14 cellular contexts compared by ENCODE assay signal in genomic region chr5:9543266-9543925, GRCh38. TPM values are rescaled to one million over a fixed set of nuclear protein-coding genes. Genes with fewer than 3 reads are reported as not detected.
DNase-seq lines count a peak whose midpoint lies in the region; ATAC-seq and TF ChIP-seq lines count a peak whose summit lies in the region.
"Had no signal": no experiment of that assay in that cellular context is flagged by ENCODE, and none has a peak within 500 bp of the region (broad histone marks: within the 10 kb centered on the region; RNA-seq: fewer than 3 reads in every experiment).

No MANE protein-coding gene starts in this region.

- H3K27me3 ChIP-seq in cardiac muscle cell (no peaks in the 10 kb centered on the region), endodermal cell (ENCODE audit: control insufficient read depth, insufficient read depth, low read length, poor library complexity, severe bottlenecking) (no peaks in the 10 kb centered on the region), neural cell (ENCODE audit: insufficient read depth, low read depth, low read length) (no peaks in the 10 kb centered on the region)

- TF ChIP-seq CTCF in cardiac muscle cell (IDR thresholded peaks at IDR 0.05; ENCODE audit: low read depth, low read length), result no peak
- TF ChIP-seq CTCF in endodermal cell (conservative IDR thresholded peaks at IDR 0.05), result no peak
- no peak for TF ChIP-seq CTCF in neural cell (IDR thresholded peaks at IDR 0.05; ENCODE audit: poor library complexity, severe bottlenecking)

- H3K27ac ChIP-seq in cardiac muscle cell (peak overlapping the region; percentile 40), endodermal cell (ENCODE audit: low read depth, low read length) (no peak overlapping the region), neural cell (ENCODE audit: low read length) (no peak overlapping the region), urinary bladder (ENCODE audit: low read depth) (peak overlapping the region; percentile 39)
- H3K27ac ChIP-seq: psoas muscle had no signal

- H3K4me1 ChIP-seq in cardiac muscle cell (ENCODE audit: low read depth) (peaks cover 11% of the 10 kb centered on the region), endodermal cell (ENCODE audit: control insufficient read depth, insufficient read depth, low read length) (peaks cover 3% of the 10 kb centered on the region), urinary bladder (ENCODE audit: insufficient read depth) (no peaks in the 10 kb centered on the region)

- intact Hi-C loops in left cardiac atrium (cut with DNase I), result loop anchor here in 1 of 2 donors (10.0 kb wide), 1 partner anchor 189 kb away; no protein-coding TSS in a partner anchor

- no peaks in the 10 kb centered on the region for H3K9me3 Mint-ChIP-seq in endodermal cell
- H3K9me3 Mint-ChIP-seq: H9 had no signal

- H3K79me2 ChIP-seq in neural cell (replicated peaks; ENCODE audit: insufficient read depth, low read length), result peaks cover 10% of the 10 kb centered on the region

- H2AFZ ChIP-seq in neural cell (ENCODE audit: low read depth, low read length), result no peak overlapping the region

- DNase-seq in cardiac muscle cell (ENCODE audit: low read depth in 1 of 2, low spot score in 1 of 2) (no peak), left cardiac atrium (no peak), endodermal cell (no peak), NCI-H524 treated with DMSO at 0.1 percent for 48 hours (lab: John Stamatoyannopoulos, UW) (no peak)
- DNase-seq in stimulated activated naive CD4-positive, alpha-beta T cell treated with Interleukin-2 at 50 U/mL for 16 hours (lab: John Stamatoyannopoulos, UW), result no peak
- DNase-seq: DMS53, H9, left lung, NCI-H146, psoas muscle had no signal

- H3K9me3 ChIP-seq in cardiac muscle cell (ENCODE audit: low read depth), result no peaks in the 10 kb centered on the region
- no peaks in the 10 kb centered on the region for H3K9me3 ChIP-seq in endodermal cell (ENCODE audit: control insufficient read depth, low read length)
- H3K9me3 ChIP-seq in neural cell (ENCODE audit: low read length), result no peaks in the 10 kb centered on the region
- H3K9me3 ChIP-seq: gastroesophageal sphincter, left lung, psoas muscle had no signal

- H3K36me3 Mint-ChIP-seq in endodermal cell (ENCODE audit: low read depth), result peaks cover 10% of the 10 kb centered on the region

- H3K36me3 ChIP-seq in cardiac muscle cell, result no peaks in the 10 kb centered on the region
- peaks cover 57% of the 10 kb centered on the region for H3K36me3 ChIP-seq in endodermal cell (ENCODE audit: control insufficient read depth, insufficient read depth, low read length)
- no peaks in the 10 kb centered on the region for H3K36me3 ChIP-seq in neural cell (ENCODE audit: insufficient read depth, low read length)
- H3K36me3 ChIP-seq in urinary bladder (ENCODE audit: insufficient read depth), result no peaks in the 10 kb centered on the region
- H3K36me3 ChIP-seq: gastroesophageal sphincter, left lung had no signal

- no peaks in the 10 kb centered on the region for H3K27me3 Mint-ChIP-seq in endodermal cell (ENCODE audit: insufficient read depth)

- H3K4me1 Mint-ChIP-seq in endodermal cell, result peaks cover 19% of the 10 kb centered on the region

- peak overlapping the region; percentile 90 for H3K4me3 Mint-ChIP-seq in endodermal cell

- TF ChIP-seq EP300 in neural cell (conservative IDR thresholded peaks at IDR 0.05; ENCODE audit: poor library complexity, severe bottlenecking), result no peak

- no peak for TF ChIP-seq RAD21 in neural cell (conservative IDR thresholded peaks at IDR 0.05)

- ATAC-seq in left cardiac atrium, result no peak
- ATAC-seq in GM18868 (IDR thresholded peaks at IDR 0.05; ENCODE audit: unreplicated experiment), result no peak
- ATAC-seq: gastroesophageal sphincter, left lung had no signal

- peaks cover 3% of the 10 kb centered on the region for H3F3A ChIP-seq in neural cell (ENCODE audit: insufficient read depth, low read length, poor library complexity, severe bottlenecking)

- no peaks in the 10 kb centered on the region for H4K20me1 ChIP-seq in neural cell (ENCODE audit: insufficient read depth)

- no peaks in the 10 kb centered on the region for H3K9me2 ChIP-seq in neural cell (ENCODE audit: insufficient read depth, low read length)

- no peak overlapping the region for H3K4me2 ChIP-seq in neural cell (ENCODE audit: low read length)

- H3K27ac Mint-ChIP-seq in endodermal cell, result no peak overlapping the region
- H3K27ac Mint-ChIP-seq: H9 had no signal

- H3K9ac ChIP-seq in endodermal cell (ENCODE audit: extremely low read depth, low read length, poor library complexity, severe bottlenecking), result peak overlapping the region; percentile 93
- no peak overlapping the region for H3K9ac ChIP-seq in neural cell (ENCODE audit: low read length)

- WGBS in endodermal cell (ENCODE audit: insufficient coverage in 1 of 2, insufficient read length in 1 of 2), 2 experiments, result 80 to 86% methylated on average over 9 to 10 of the region's 10 CpGs
- WGBS in urinary bladder, result 22% methylated on average over 10 of the region's 10 CpGs

- H3K4me3 ChIP-seq in cardiac muscle cell, result peak overlapping the region; percentile 96
- peak overlapping the region; percentile 100 for H3K4me3 ChIP-seq in endodermal cell (ENCODE audit: low read length)
- peak overlapping the region; percentile 88 for H3K4me3 ChIP-seq in neural cell (ENCODE audit: low read length)
- no peak overlapping the region for H3K4me3 ChIP-seq in urinary bladder (ENCODE audit: low read depth, low read length)

TF ChIP-seq in neural cell, 6 proteins besides CTCF, POLR2A, EP300 and RAD21:
- no peak for TF ChIP-seq TAF1 (IDR thresholded peaks at IDR 0.05; ENCODE audit: low read depth)
- no peak for TF ChIP-seq POLR2AphosphoS5 (IDR thresholded peaks at IDR 0.05)
- TF ChIP-seq MXI1 (conservative IDR thresholded peaks at IDR 0.05; ENCODE audit: poor library complexity, severe bottlenecking), result no peak
- TF ChIP-seq, protein P1, sequence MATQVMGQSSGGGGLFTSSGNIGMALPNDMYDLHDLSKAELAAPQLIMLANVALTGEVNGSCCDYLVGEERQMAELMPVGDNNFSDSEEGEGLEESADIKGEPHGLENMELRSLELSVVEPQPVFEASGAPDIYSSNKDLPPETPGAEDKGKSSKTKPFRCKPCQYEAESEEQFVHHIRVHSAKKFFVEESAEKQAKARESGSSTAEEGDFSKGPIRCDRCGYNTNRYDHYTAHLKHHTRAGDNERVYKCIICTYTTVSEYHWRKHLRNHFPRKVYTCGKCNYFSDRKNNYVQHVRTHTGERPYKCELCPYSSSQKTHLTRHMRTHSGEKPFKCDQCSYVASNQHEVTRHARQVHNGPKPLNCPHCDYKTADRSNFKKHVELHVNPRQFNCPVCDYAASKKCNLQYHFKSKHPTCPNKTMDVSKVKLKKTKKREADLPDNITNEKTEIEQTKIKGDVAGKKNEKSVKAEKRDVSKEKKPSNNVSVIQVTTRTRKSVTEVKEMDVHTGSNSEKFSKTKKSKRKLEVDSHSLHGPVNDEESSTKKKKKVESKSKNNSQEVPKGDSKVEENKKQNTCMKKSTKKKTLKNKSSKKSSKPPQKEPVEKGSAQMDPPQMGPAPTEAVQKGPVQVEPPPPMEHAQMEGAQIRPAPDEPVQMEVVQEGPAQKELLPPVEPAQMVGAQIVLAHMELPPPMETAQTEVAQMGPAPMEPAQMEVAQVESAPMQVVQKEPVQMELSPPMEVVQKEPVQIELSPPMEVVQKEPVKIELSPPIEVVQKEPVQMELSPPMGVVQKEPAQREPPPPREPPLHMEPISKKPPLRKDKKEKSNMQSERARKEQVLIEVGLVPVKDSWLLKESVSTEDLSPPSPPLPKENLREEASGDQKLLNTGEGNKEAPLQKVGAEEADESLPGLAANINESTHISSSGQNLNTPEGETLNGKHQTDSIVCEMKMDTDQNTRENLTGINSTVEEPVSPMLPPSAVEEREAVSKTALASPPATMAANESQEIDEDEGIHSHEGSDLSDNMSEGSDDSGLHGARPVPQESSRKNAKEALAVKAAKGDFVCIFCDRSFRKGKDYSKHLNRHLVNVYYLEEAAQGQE (IDR thresholded peaks at IDR 0.05; ENCODE audit: borderline replicate concordance), result no peak
- TF ChIP-seq EZH2 (IDR thresholded peaks at IDR 0.05; ENCODE audit: borderline replicate concordance, insufficient read depth, low read length, poor library complexity, severe bottlenecking), result no peak

RNA-seq across cellular contexts. Expression of gene SEMA5A, which starts 2.5 kb away (rescaled TPM):
- total RNA-seq in cardiac muscle cell, result 14.6 and 16.6 TPM in 2 replicates
- 12.9 and 15.7 TPM in 2 replicates for polyA plus RNA-seq in cardiac muscle cell
- 10 to 100 TPM; 16.2 to 19.7 TPM for total RNA-seq in left cardiac atrium
- 10 to 100 TPM; 46.8 to 77.8 TPM for total RNA-seq in endodermal cell
- polyA plus RNA-seq in endodermal cell (2013, experiment 1 of 2), result 18.5 TPM
- 19.3 TPM for polyA plus RNA-seq in endodermal cell (2013, experiment 2 of 2)
- 3.2 and 4.3 TPM in 2 replicates for polyA plus RNA-seq in neural cell
- polyA minus RNA-seq in neural cell, result 9.7 and 12.6 TPM in 2 replicates
- 78.6 TPM for total RNA-seq in urinary bladder
- polyA plus RNA-seq in urinary bladder, result 4.2 TPM

Comparison
In these comparisons a context has a peak if more than half of its experiments do, and no peak if none do; other contexts are left out.
1. H3K27ac ChIP-seq: peak in cardiac muscle cell (single experiment) and urinary bladder (single experiment); none in endodermal cell (single experiment) and neural cell (single experiment).